In the genomic region with DNA sequence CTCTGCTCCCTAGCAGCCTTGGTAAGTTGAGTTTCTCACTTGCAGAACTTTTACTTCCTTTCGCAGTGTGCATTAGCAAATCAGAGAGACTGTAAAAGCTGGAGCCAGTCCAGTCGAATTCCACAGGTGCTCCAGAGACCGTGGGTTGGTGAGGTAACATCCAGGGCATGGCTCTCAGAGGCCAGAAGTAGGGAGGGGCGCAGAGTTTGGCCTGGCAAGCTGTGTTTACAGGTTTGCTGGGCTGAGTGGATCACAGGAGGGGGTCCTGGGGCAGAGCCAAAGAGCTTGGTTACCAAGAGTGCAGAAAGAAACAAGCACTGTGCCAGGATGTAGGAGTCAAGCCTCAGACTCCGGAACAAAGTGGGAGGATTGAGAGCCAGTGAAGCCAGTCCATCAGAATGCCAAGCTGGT, we compare ENCODE assay signal across 10 cellular contexts. TPM values are rescaled to one million over a fixed set of nuclear protein-coding genes. Genes with fewer than 3 reads are reported as not detected.
DNase-seq lines count a peak whose midpoint lies in the region; TF ChIP-seq lines count a peak whose summit lies in the region.
"Had no signal": no experiment of that assay in that cellular context is flagged by ENCODE, and none has a peak within 500 bp of the region (broad histone marks: within the 10 kb centered on the region; RNA-seq: fewer than 3 reads in every experiment).

No MANE protein-coding gene starts in this region.

- H3K36me3 ChIP-seq in MG63 (no peaks in the 10 kb centered on the region), neural progenitor cell (no peaks in the 10 kb centered on the region)

- H3K27me3 ChIP-seq in MG63 (peaks cover 14% of the 10 kb centered on the region), neural progenitor cell (peaks cover 36% of the 10 kb centered on the region)

- H3K27ac Mint-ChIP-seq in neural progenitor cell: peak overlapping the region; percentile 39
- H3K27ac Mint-ChIP-seq: dendritic cell treated with granulocyte-macrophage colony-stimulating factor and Interleukin-4, amounts not matched to agents 40 ng/mL and 50 ng/mL, for 4 days had no signal

- DNase-seq in COLO668 (lab: John Stamatoyannopoulos, UW; ENCODE audit: unreplicated experiment): peak; percentile 37
- peak; percentile 96 for DNase-seq in MG63
- peak; percentile 62 for DNase-seq in brain pericyte (ENCODE audit: low read depth, low spot score)
- DNase-seq in neural progenitor cell (ENCODE audit: low spot score): no peak
- DNase-seq in middle frontal gyrus (ENCODE audit: extremely low spot score, low spot score): no peak
- no peak for DNase-seq in stimulated activated naive CD4-positive, alpha-beta T cell (lab: John Stamatoyannopoulos, UW)
- no peak for DNase-seq in COLO829 (ENCODE audit: low spot score)
- no peak for DNase-seq in epidermal melanocyte (ENCODE audit: insufficient read length, low spot score)

- H4K20me1 ChIP-seq in neural progenitor cell (ENCODE audit: low read depth): no peaks in the 10 kb centered on the region

- H3K79me2 ChIP-seq in neural progenitor cell (ENCODE audit: low read depth): no peaks in the 10 kb centered on the region
- H3K79me2 ChIP-seq: parathyroid adenoma had no signal

- no peak overlapping the region for H3K4me3 ChIP-seq in MG63
- no peak overlapping the region for H3K4me3 ChIP-seq in neural progenitor cell

- H3K4me3 Mint-ChIP-seq in neural progenitor cell: no peak overlapping the region
- H3K4me3 Mint-ChIP-seq: dendritic cell treated with granulocyte-macrophage colony-stimulating factor and Interleukin-4, amounts not matched to agents 40 ng/mL and 50 ng/mL, for 4 days had no signal

- no peak overlapping the region for H2AFZ ChIP-seq in neural progenitor cell (replicated peaks)
- H2AFZ ChIP-seq: parathyroid adenoma had no signal

- no peak overlapping the region for H3K27ac ChIP-seq in neural progenitor cell
- H3K27ac ChIP-seq: parathyroid adenoma had no signal

- H3F3A ChIP-seq in neural progenitor cell (ENCODE audit: low read depth): no peaks in the 10 kb centered on the region

- H3K9ac ChIP-seq in neural progenitor cell: no peak overlapping the region
- H3K9ac ChIP-seq: parathyroid adenoma had no signal

- H3K4me1 Mint-ChIP-seq in neural progenitor cell: no peaks in the 10 kb centered on the region

- H3K9me3 Mint-ChIP-seq in neural progenitor cell: no peaks in the 10 kb centered on the region
- H3K9me3 Mint-ChIP-seq: dendritic cell treated with granulocyte-macrophage colony-stimulating factor and Interleukin-4, amounts not matched to agents 40 ng/mL and 50 ng/mL, for 4 days had no signal

- peaks cover 4% of the 10 kb centered on the region for H3K27me3 Mint-ChIP-seq in neural progenitor cell (ENCODE audit: insufficient read depth, low read depth)

- H3K4me2 ChIP-seq in neural progenitor cell: no peak overlapping the region

- TF ChIP-seq CTCF in neural progenitor cell (IDR thresholded peaks at IDR 0.05): no peak

- no peaks in the 10 kb centered on the region for H3K9me3 ChIP-seq in MG63
- no peaks in the 10 kb centered on the region for H3K9me3 ChIP-seq in neural progenitor cell (ENCODE audit: low read depth)

- H3K4me1 ChIP-seq in neural progenitor cell: no peaks in the 10 kb centered on the region
- H3K4me1 ChIP-seq: parathyroid adenoma had no signal

- H3K36me3 Mint-ChIP-seq in neural progenitor cell: no peaks in the 10 kb centered on the region

RNA-seq across cellular contexts. Expression of gene BHLHE41, which starts 10.2 kb away (rescaled TPM):
- total RNA-seq in MG63 (2014; rRNA removed; shearing (Covaris generic); ENCODE audit: low replicate concordance): 0.03 TPM in 1 of 2 replicates, not detected in the other
- total RNA-seq in neural progenitor cell (ENCODE audit: low replicate concordance): 0.12 TPM in 1 of 2 replicates, not detected in the other

Comparison
In these comparisons a context has a peak if more than half of its experiments do, and no peak if none do; other contexts are left out.
1. DNase-seq: peak in COLO668 (single experiment), MG63 (single experiment) and brain pericyte (single experiment); none in neural progenitor cell (single experiment), middle frontal gyrus (single experiment), stimulated activated naive CD4-positive, alpha-beta T cell (0 of 6), COLO829 (single experiment) and epidermal melanocyte (single experiment).